Comparison of ENCODE assay signal across 1 cellular context in genomic region chr3:191362036-191362435, GRCh38.
TF ChIP-seq lines count a peak whose summit lies in the region.

No MANE protein-coding gene starts in this region.

TF ChIP-seq in GM12878, 131 proteins besides CTCF, POLR2A, EP300 and RAD21:
- TF ChIP-seq REST (IDR thresholded peaks at IDR 0.05; ENCODE audit: low read depth, low read length) (no peak), WRNIP1 (IDR thresholded peaks at IDR 0.05; ENCODE audit: borderline replicate concordance, low read depth, low read length) (no peak), YY1 (IDR thresholded peaks at IDR 0.05; ENCODE audit: low read depth, low read length) (no peak), ETV6 (conservative IDR thresholded peaks at IDR 0.05 in 1 of 2, IDR thresholded peaks at IDR 0.05 in 1 of 2; ENCODE audit: borderline replicate concordance in 1 of 2, low read depth in 1 of 2) (no peak), FOS (IDR thresholded peaks at IDR 0.05; ENCODE audit: borderline replicate concordance, extremely low read depth, insufficient read length) (no peak), HDAC6 (IDR thresholded peaks at IDR 0.05; ENCODE audit: unreplicated experiment) (no peak), TCF12 (IDR thresholded peaks at IDR 0.05; ENCODE audit: low read depth, low read length) (no peak)
- TF ChIP-seq, protein P1, sequence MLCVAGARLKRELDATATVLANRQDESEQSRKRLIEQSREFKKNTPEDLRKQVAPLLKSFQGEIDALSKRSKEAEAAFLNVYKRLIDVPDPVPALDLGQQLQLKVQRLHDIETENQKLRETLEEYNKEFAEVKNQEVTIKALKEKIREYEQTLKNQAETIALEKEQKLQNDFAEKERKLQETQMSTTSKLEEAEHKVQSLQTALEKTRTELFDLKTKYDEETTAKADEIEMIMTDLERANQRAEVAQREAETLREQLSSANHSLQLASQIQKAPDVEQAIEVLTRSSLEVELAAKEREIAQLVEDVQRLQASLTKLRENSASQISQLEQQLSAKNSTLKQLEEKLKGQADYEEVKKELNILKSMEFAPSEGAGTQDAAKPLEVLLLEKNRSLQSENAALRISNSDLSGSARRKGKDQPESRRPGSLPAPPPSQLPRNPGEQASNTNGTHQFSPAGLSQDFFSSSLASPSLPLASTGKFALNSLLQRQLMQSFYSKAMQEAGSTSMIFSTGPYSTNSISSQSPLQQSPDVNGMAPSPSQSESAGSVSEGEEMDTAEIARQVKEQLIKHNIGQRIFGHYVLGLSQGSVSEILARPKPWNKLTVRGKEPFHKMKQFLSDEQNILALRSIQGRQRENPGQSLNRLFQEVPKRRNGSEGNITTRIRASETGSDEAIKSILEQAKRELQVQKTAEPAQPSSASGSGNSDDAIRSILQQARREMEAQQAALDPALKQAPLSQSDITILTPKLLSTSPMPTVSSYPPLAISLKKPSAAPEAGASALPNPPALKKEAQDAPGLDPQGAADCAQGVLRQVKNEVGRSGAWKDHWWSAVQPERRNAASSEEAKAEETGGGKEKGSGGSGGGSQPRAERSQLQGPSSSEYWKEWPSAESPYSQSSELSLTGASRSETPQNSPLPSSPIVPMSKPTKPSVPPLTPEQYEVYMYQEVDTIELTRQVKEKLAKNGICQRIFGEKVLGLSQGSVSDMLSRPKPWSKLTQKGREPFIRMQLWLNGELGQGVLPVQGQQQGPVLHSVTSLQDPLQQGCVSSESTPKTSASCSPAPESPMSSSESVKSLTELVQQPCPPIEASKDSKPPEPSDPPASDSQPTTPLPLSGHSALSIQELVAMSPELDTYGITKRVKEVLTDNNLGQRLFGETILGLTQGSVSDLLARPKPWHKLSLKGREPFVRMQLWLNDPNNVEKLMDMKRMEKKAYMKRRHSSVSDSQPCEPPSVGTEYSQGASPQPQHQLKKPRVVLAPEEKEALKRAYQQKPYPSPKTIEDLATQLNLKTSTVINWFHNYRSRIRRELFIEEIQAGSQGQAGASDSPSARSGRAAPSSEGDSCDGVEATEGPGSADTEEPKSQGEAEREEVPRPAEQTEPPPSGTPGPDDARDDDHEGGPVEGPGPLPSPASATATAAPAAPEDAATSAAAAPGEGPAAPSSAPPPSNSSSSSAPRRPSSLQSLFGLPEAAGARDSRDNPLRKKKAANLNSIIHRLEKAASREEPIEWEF (IDR thresholded peaks at IDR 0.05; ENCODE audit: insufficient replicate concordance, low read depth, low read length), result no peak
- TF ChIP-seq, protein P2, sequence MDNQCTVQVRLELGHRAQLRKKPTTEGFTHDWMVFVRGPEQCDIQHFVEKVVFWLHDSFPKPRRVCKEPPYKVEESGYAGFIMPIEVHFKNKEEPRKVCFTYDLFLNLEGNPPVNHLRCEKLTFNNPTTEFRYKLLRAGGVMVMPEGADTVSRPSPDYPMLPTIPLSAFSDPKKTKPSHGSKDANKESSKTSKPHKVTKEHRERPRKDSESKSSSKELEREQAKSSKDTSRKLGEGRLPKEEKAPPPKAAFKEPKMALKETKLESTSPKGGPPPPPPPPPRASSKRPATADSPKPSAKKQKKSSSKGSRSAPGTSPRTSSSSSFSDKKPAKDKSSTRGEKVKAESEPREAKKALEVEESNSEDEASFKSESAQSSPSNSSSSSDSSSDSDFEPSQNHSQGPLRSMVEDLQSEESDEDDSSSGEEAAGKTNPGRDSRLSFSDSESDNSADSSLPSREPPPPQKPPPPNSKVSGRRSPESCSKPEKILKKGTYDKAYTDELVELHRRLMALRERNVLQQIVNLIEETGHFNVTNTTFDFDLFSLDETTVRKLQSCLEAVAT (IDR thresholded peaks at IDR 0.05), result no peak
- TF ChIP-seq, protein P3, sequence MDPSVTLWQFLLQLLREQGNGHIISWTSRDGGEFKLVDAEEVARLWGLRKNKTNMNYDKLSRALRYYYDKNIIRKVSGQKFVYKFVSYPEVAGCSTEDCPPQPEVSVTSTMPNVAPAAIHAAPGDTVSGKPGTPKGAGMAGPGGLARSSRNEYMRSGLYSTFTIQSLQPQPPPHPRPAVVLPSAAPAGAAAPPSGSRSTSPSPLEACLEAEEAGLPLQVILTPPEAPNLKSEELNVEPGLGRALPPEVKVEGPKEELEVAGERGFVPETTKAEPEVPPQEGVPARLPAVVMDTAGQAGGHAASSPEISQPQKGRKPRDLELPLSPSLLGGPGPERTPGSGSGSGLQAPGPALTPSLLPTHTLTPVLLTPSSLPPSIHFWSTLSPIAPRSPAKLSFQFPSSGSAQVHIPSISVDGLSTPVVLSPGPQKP (IDR thresholded peaks at IDR 0.05; ENCODE audit: low read depth, low read length), result no peak
- TF ChIP-seq, protein P4, sequence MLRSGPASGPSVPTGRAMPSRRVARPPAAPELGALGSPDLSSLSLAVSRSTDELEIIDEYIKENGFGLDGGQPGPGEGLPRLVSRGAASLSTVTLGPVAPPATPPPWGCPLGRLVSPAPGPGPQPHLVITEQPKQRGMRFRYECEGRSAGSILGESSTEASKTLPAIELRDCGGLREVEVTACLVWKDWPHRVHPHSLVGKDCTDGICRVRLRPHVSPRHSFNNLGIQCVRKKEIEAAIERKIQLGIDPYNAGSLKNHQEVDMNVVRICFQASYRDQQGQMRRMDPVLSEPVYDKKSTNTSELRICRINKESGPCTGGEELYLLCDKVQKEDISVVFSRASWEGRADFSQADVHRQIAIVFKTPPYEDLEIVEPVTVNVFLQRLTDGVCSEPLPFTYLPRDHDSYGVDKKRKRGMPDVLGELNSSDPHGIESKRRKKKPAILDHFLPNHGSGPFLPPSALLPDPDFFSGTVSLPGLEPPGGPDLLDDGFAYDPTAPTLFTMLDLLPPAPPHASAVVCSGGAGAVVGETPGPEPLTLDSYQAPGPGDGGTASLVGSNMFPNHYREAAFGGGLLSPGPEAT (IDR thresholded peaks at IDR 0.05; ENCODE audit: low read depth), result no peak
- TF ChIP-seq, protein P5, sequence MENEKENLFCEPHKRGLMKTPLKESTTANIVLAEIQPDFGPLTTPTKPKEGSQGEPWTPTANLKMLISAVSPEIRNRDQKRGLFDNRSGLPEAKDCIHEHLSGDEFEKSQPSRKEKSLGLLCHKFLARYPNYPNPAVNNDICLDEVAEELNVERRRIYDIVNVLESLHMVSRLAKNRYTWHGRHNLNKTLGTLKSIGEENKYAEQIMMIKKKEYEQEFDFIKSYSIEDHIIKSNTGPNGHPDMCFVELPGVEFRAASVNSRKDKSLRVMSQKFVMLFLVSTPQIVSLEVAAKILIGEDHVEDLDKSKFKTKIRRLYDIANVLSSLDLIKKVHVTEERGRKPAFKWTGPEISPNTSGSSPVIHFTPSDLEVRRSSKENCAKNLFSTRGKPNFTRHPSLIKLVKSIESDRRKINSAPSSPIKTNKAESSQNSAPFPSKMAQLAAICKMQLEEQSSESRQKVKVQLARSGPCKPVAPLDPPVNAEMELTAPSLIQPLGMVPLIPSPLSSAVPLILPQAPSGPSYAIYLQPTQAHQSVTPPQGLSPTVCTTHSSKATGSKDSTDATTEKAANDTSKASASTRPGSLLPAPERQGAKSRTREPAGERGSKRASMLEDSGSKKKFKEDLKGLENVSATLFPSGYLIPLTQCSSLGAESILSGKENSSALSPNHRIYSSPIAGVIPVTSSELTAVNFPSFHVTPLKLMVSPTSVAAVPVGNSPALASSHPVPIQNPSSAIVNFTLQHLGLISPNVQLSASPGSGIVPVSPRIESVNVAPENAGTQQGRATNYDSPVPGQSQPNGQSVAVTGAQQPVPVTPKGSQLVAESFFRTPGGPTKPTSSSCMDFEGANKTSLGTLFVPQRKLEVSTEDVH (IDR thresholded peaks at IDR 0.05; ENCODE audit: low read depth, partially characterized antibody), result no peak
